ENCODE assay signal across 24 cellular contexts in the genomic region with DNA sequence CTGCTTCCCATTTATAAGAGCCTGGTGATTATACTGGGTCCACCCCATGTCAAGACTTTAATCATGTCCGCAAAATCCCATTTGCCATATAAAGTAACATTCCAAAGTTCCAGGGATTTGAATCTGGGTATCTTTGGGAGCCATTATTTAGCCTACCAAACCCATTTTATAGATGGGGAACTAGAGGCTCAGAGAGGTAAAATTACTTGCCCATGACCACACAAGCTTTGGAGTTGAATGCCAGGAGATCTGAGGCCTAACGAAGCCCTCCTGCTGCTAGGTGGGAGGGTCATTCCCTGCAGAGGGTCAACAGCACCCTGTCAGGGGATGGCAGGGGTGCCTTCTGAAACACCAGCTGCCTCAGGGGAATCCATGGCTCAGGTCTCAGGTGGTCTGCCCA. TPM values are rescaled to one million over a fixed set of nuclear protein-coding genes. Genes with fewer than 3 reads are reported as not detected.
DNase-seq lines count a peak whose midpoint lies in the region; ATAC-seq, FAIRE-seq and TF ChIP-seq lines count a peak whose summit lies in the region.
"Had no signal": no experiment of that assay in that cellular context is flagged by ENCODE, and none has a peak within 500 bp of the region (broad histone marks: within the 10 kb centered on the region; RNA-seq: fewer than 3 reads in every experiment).

No MANE protein-coding gene starts in this region.

- H3K9me3 ChIP-seq in K562 (replicated peaks; ENCODE audit: control insufficient read depth, insufficient read depth, low read depth, low read length) = no peaks in the 10 kb centered on the region
- H3K9me3 ChIP-seq: BLaER1 treated with 17β-estradiol and CSF1 and Interleukin-3, amounts not matched to agents 10 nM and 100 nM; HAP-1 had no signal

- no peak overlapping the region for H3K27ac ChIP-seq in K562 (ENCODE audit: extremely low read depth, low read depth, low read length)
- H3K27ac ChIP-seq: 22Rv1; BLaER1 treated with 17β-estradiol and CSF1 and Interleukin-3, amounts not matched to agents 10 nM and 100 nM; GM23248 had no signal

- TF ChIP-seq CTCF in K562 (IDR thresholded peaks at IDR 0.05 in 2 of 3, conservative IDR thresholded peaks at IDR 0.05 in 1 of 3; ENCODE audit: insufficient read depth in 2 of 3, low read depth in 1 of 3, low read length in 3 of 3) (no peak), nephron (IDR thresholded peaks at IDR 0.05; ENCODE audit: unreplicated experiment in 3 of 3) (no peak), type B pancreatic cell (conservative IDR thresholded peaks at IDR 0.05) (no peak)

- peaks cover 14 to 19% of the 10 kb centered on the region in 2 experiments for H3K4me1 ChIP-seq in K562 (replicated peaks in 1 of 2; ENCODE audit: control insufficient read depth in 2 of 2, insufficient read depth in 2 of 2, low read length in 2 of 2)

- no peak overlapping the region for H3K4me3 Mint-ChIP-seq in activated naive CD8-positive, alpha-beta T cell treated with anti-CD3 and anti-CD28 coated beads, Interleukin-2, amount 10 ng/mL, durations not matched to agents 7 days and 5 days
- no peak overlapping the region for H3K4me3 Mint-ChIP-seq in activated naive CD8-positive, alpha-beta T cell treated with anti-CD3 and anti-CD28 coated beads, Interleukin-2, amount 50 U/mL, for 24 hours
- H3K4me3 Mint-ChIP-seq in nephron (peak overlapping the region in 2 of 3 experiments; percentile 22 to 36), type B pancreatic cell (peak overlapping the region; percentile 39)
- H3K4me3 Mint-ChIP-seq: CD8-positive, alpha-beta T cell had no signal

- no peaks in the 10 kb centered on the region for H3K9me3 Mint-ChIP-seq in activated naive CD8-positive, alpha-beta T cell treated with anti-CD3 and anti-CD28 coated beads, Interleukin-2, amount 10 ng/mL, durations not matched to agents 7 days and 5 days
- H3K9me3 Mint-ChIP-seq in activated naive CD8-positive, alpha-beta T cell treated with anti-CD3 and anti-CD28 coated beads, Interleukin-2, amount 50 U/mL, for 24 hours = no peaks in the 10 kb centered on the region
- no peaks in the 10 kb centered on the region for H3K9me3 Mint-ChIP-seq in nephron
- H3K9me3 Mint-ChIP-seq in type B pancreatic cell = no peaks in the 10 kb centered on the region
- H3K9me3 Mint-ChIP-seq: CD8-positive, alpha-beta T cell had no signal

- no peak overlapping the region for H3K4me2 ChIP-seq in K562 (ENCODE audit: insufficient read depth, low read length)
- H3K4me2 ChIP-seq: BLaER1 treated with 17β-estradiol and CSF1 and Interleukin-3, amounts not matched to agents 10 nM and 100 nM had no signal

- no peak overlapping the region for H3K9ac ChIP-seq in K562 (ENCODE audit: insufficient read depth in 1 of 2, low read depth in 2 of 2, low read length in 2 of 2)
- H3K9ac ChIP-seq: BLaER1 treated with 17β-estradiol and CSF1 and Interleukin-3, amounts not matched to agents 10 nM and 100 nM; GM23248 had no signal

- peaks cover 18% of the 10 kb centered on the region for H3K4me1 Mint-ChIP-seq in activated naive CD8-positive, alpha-beta T cell treated with anti-CD3 and anti-CD28 coated beads, Interleukin-2, amount 10 ng/mL, durations not matched to agents 7 days and 5 days
- peaks cover 24% of the 10 kb centered on the region for H3K4me1 Mint-ChIP-seq in activated naive CD8-positive, alpha-beta T cell treated with anti-CD3 and anti-CD28 coated beads, Interleukin-2, amount 50 U/mL, for 24 hours
- H3K4me1 Mint-ChIP-seq in nephron = peaks cover 18% of the 10 kb centered on the region
- peaks cover 26% of the 10 kb centered on the region for H3K4me1 Mint-ChIP-seq in type B pancreatic cell (ENCODE audit: unreplicated experiment)

- no peak for TF ChIP-seq EP300 in K562 (IDR thresholded peaks at IDR 0.05; ENCODE audit: low read length)

- FAIRE-seq in K562 (lab: Jason Lieb, UNC) (no peak), urothelium cell line (lab: Jason Lieb, UNC) (no peak)
- FAIRE-seq: GM12891, RCC 7860 had no signal

- CTCF ChIA-PET in K562 (lab: Yijun Ruan, JAX; ENCODE audit: low intra/inter-chr PET ratio) = no interaction called here

- no peaks in the 10 kb centered on the region for H3K27me3 ChIP-seq in K562 (ENCODE audit: control insufficient read depth in 2 of 2, insufficient read depth in 2 of 2, low read length in 2 of 2)
- H3K27me3 ChIP-seq: BLaER1 treated with 17β-estradiol and CSF1 and Interleukin-3, amounts not matched to agents 10 nM and 100 nM had no signal

- H3K36me3 ChIP-seq in K562 (ENCODE audit: control insufficient read depth, insufficient read depth, low read length) = no peaks in the 10 kb centered on the region
- H3K36me3 ChIP-seq: HAP-1 had no signal

- no peaks in the 10 kb centered on the region for H3K27me3 Mint-ChIP-seq in activated naive CD8-positive, alpha-beta T cell treated with anti-CD3 and anti-CD28 coated beads, Interleukin-2, amount 10 ng/mL, durations not matched to agents 7 days and 5 days
- H3K27me3 Mint-ChIP-seq in activated naive CD8-positive, alpha-beta T cell treated with anti-CD3 and anti-CD28 coated beads, Interleukin-2, amount 50 U/mL, for 24 hours = no peaks in the 10 kb centered on the region
- peaks cover 5% of the 10 kb centered on the region for H3K27me3 Mint-ChIP-seq in nephron (ENCODE audit: low read depth)
- no peaks in the 10 kb centered on the region for H3K27me3 Mint-ChIP-seq in type B pancreatic cell

- no peak for TF ChIP-seq RAD21 in K562 (CRISPR knock-in tag; conservative IDR thresholded peaks at IDR 0.05 in 1 of 2, IDR thresholded peaks at IDR 0.05 in 1 of 2)

- in situ Hi-C loops in K562 (cut with MboI) = loop anchor here (10.0 kb wide), 1 partner anchor 514 kb away; no protein-coding TSS in a partner anchor

- WGBS in K562 (ENCODE audit: insufficient coverage, low coverage, missing lambda C conversion rate) = 41% methylated on average over 2 of the region's 2 CpGs

- peak overlapping the region; percentile 45 for H3K27ac Mint-ChIP-seq in activated naive CD8-positive, alpha-beta T cell treated with anti-CD3 and anti-CD28 coated beads, Interleukin-2, amount 10 ng/mL, durations not matched to agents 7 days and 5 days
- H3K27ac Mint-ChIP-seq in activated naive CD8-positive, alpha-beta T cell treated with anti-CD3 and anti-CD28 coated beads, Interleukin-2, amount 50 U/mL, for 24 hours = no peak overlapping the region
- H3K27ac Mint-ChIP-seq in nephron (no peak overlapping the region), type B pancreatic cell (no peak overlapping the region)
- H3K27ac Mint-ChIP-seq: CD8-positive, alpha-beta T cell had no signal

- BruUV-seq in K562 (replicated peaks; lab: Mats Ljungman, UMichigan) = no TSS peak

- H2AFZ ChIP-seq in K562 (ENCODE audit: low read depth, low read length) = no peak overlapping the region
- H2AFZ ChIP-seq: GM23248 had no signal

- ATAC-seq in activated naive CD8-positive, alpha-beta T cell treated with anti-CD3 and anti-CD28 coated beads, Interleukin-2, amount 10 ng/mL, durations not matched to agents 7 days and 5 days (ENCODE audit: low read depth) = no peak
- ATAC-seq in activated naive CD8-positive, alpha-beta T cell treated with anti-CD3 and anti-CD28 coated beads, Interleukin-2, amount 50 U/mL, for 24 hours = no peak
- ATAC-seq in K562 = no peak
- ATAC-seq: CD8-positive, alpha-beta T cell had no signal

- H3K4me3 ChIP-seq in K562 = no peak overlapping the region
- H3K4me3 ChIP-seq: BLaER1 treated with 17β-estradiol and CSF1 and Interleukin-3, amounts not matched to agents 10 nM and 100 nM; GM23248; HAP-1 had no signal

- POLR2A ChIA-PET in activated naive CD8-positive, alpha-beta T cell treated with anti-CD3 and anti-CD28 coated beads, Interleukin-2, amount 10 ng/mL, durations not matched to agents 7 days and 5 days (lab: Charles Lee) = no interaction called here
- POLR2A ChIA-PET in K562 (lab: Yijun Ruan, JAX) = interaction anchor here (0.6 to 2.1 kb wide), 2 partner anchors 10 to 35 kb away, joined by 3 to 6 read pairs; no protein-coding TSS in a partner anchor

- H3K36me3 Mint-ChIP-seq in activated naive CD8-positive, alpha-beta T cell treated with anti-CD3 and anti-CD28 coated beads, Interleukin-2, amount 10 ng/mL, durations not matched to agents 7 days and 5 days = peaks cover 6% of the 10 kb centered on the region
- peaks cover 3% of the 10 kb centered on the region for H3K36me3 Mint-ChIP-seq in activated naive CD8-positive, alpha-beta T cell treated with anti-CD3 and anti-CD28 coated beads, Interleukin-2, amount 50 U/mL, for 24 hours (ENCODE audit: low read depth)
- H3K36me3 Mint-ChIP-seq in nephron (ENCODE audit: low read depth) (peaks cover 3% of the 10 kb centered on the region), type B pancreatic cell (no peaks in the 10 kb centered on the region)

- peaks cover 3% of the 10 kb centered on the region; the same call in 2 of the 3 replicates for H3K79me2 ChIP-seq in K562 (ENCODE audit: control insufficient read depth, insufficient read depth, low read length)

- H4K20me1 ChIP-seq in K562 (replicated peaks; ENCODE audit: control insufficient read depth, insufficient read depth, low read length) = 0 out of 2 replicates have a peak, but pooled peaks cover 3% of the 10 kb centered on the region

- no peak for DNase-seq in activated naive CD8-positive, alpha-beta T cell treated with anti-CD3 and anti-CD28 coated beads, Interleukin-2, amount 10 ng/mL, durations not matched to agents 7 days and 5 days
- DNase-seq in activated naive CD8-positive, alpha-beta T cell treated with anti-CD3 and anti-CD28 coated beads, Interleukin-2, amount 50 U/mL, for 24 hours = no peak
- DNase-seq in K562 (ENCODE audit: extremely low read depth in 1 of 4, low spot score in 3 of 4) (no peak), type B pancreatic cell (ENCODE audit: extremely low spot score, unreplicated experiment) (no peak), globus pallidus (ENCODE audit: low spot score) (no peak), urothelium cell line (ENCODE audit: low spot score) (no peak), Kasumi-1 (lab: John Stamatoyannopoulos, UW) (no peak)
- DNase-seq: ACHN; CD8-positive, alpha-beta T cell; DND-41; MV-4-11; NCI-H1105 treated with DMSO at 0.1 percent for 48 hours; NCI-H1694; NCI-H2081 treated with DMSO at 0.1 percent for 48 hours; NCI-H2171 treated with DMSO at 0.1 percent for 48 hours; NCI-H526; OCI-M1 had no signal

- no peak for TF ChIP-seq POLR2A in K562 (conservative IDR thresholded peaks at IDR 0.05)

- intact Hi-C loops in K562 (cut with micrococcal nuclease) = no loop called here

- H3K9me1 ChIP-seq in K562 (ENCODE audit: control insufficient read depth, insufficient read depth, low read length) = no peaks in the 10 kb centered on the region

RNA-seq across cellular contexts. Expression of gene AKNA, which starts 13.0 kb away (rescaled TPM):
- total RNA-seq in activated naive CD8-positive, alpha-beta T cell treated with anti-CD3 and anti-CD28 coated beads, Interleukin-2, amount 10 ng/mL, durations not matched to agents 7 days and 5 days = 100 to 1,000 TPM; 482 to 492 TPM
- 30.2 and 45.5 TPM in 2 replicates for total RNA-seq in K562 (2011; cell fraction: chromatin; rRNA removed; ENCODE audit: low replicate concordance)
- total RNA-seq in K562 (2011; cell fraction: nucleolus; rRNA removed) = 25.4 and 26.7 TPM in 2 replicates
- 26.6 and 27.0 TPM in 2 replicates for total RNA-seq in K562 (2011; cell fraction: nucleoplasm; rRNA removed)
- 5.3 and 8.1 TPM in 2 replicates for total RNA-seq in K562 (2014; rRNA removed)
- 3.7 and 3.9 TPM in 2 replicates for total RNA-seq in K562 (2014; rRNA removed; fragmentation: Illumina TruSeq; extraction: Trizol)
- total RNA-seq in K562 (2015; rRNA removed; fragmentation: Illumina TruSeq; extraction: Trizol) = 2.6 and 2.7 TPM in 2 replicates
- 16.9 and 20.5 TPM in 2 replicates for total RNA-seq in K562 (2021)
- 1.4 and 3.4 TPM in 2 replicates for polyA plus RNA-seq in K562 (2011; rRNA removed)
- 2.0 and 2.3 TPM in 2 replicates for polyA plus RNA-seq in K562 (2011; cell fraction: cytosol; rRNA removed)
- polyA plus RNA-seq in K562 (2011; cell fraction: nucleus; rRNA removed) = 8.0 and 8.2 TPM in 2 replicates
- polyA plus RNA-seq in K562 (2012) = 5.2 and 92.5 TPM in 2 replicates
- polyA plus RNA-seq in K562 (2014; fragmentation: Illumina TruSeq; extraction: Trizol) = 11.1 and 14.0 TPM in 2 replicates
- polyA plus RNA-seq in K562 (2014; fragmentation: Nextera tagmentation; extraction: Ambion mirVana) = under 1 TPM; 0.29 to 0.37 TPM
- polyA plus RNA-seq in K562 (2014; rRNA removed) = 6.5 and 6.7 TPM in 2 replicates
- polyA minus RNA-seq in K562 (2011; rRNA and poly(A)+ RNA removed) = 3.1 and 3.8 TPM in 2 replicates
- polyA minus RNA-seq in K562 (2011; cell fraction: cytosol; rRNA and poly(A)+ RNA removed) = 1.9 and 4.6 TPM in 2 replicates
- 6.1 and 8.6 TPM in 2 replicates for polyA minus RNA-seq in K562 (2011; cell fraction: nucleus; rRNA and poly(A)+ RNA removed)
- 11.5 and 14.0 TPM in 2 replicates for total RNA-seq in type B pancreatic cell (ENCODE audit: low replicate concordance)

Comparison
In these comparisons a context has a peak if more than half of its experiments do, and no peak if none do; other contexts are left out.
1. H3K4me3 Mint-ChIP-seq: peak in nephron (2 of 3) and type B pancreatic cell (single experiment); none in activated naive CD8-positive, alpha-beta T cell treated with anti-CD3 and anti-CD28 coated beads, Interleukin-2, amount 10 ng/mL, durations not matched to agents 7 days and 5 days (single experiment) and activated naive CD8-positive, alpha-beta T cell treated with anti-CD3 and anti-CD28 coated beads, Interleukin-2, amount 50 U/mL, for 24 hours (single experiment).
2. RNA of gene AKNA, which starts 13.0 kb away (total RNA-seq): 482 to 492 TPM in activated naive CD8-positive, alpha-beta T cell treated with anti-CD3 and anti-CD28 coated beads, Interleukin-2, amount 10 ng/mL, durations not matched to agents 7 days and 5 days; 11.5 to 14.0 TPM in type B pancreatic cell and 2.6 to 45.5 TPM in K562; every median in the first group is over 10 times any median in the second.